Comparison of ENCODE assay signal across 20 cellular contexts in genomic region chr10:50461123-50461522, GRCh38.
"Had no signal": no experiment of that assay in that cellular context is flagged by ENCODE, and none has a peak within 500 bp of the region (broad histone marks: within the 10 kb centered on the region; RNA-seq: fewer than 3 reads in every experiment).

No MANE protein-coding gene starts in this region.

- H3K4me3 ChIP-seq: SJSA1, SK-N-MC had no signal

- DNase-seq: KBM-7, MM.1S, NCI-H1092 treated with DMSO at 0.1 percent for 48 hours, NCI-H1436, NCI-H187, NCI-H2029, NCI-H2081 treated with DMSO at 0.1 percent for 48 hours, NCI-H2171, NCI-H226, NCI-H446, NCI-H510A, NCI-H524 treated with DMSO at 0.1 percent for 48 hours, NCI-H69, NCI-H774, Right ventricle myocardium superior, RPMI8226, SIG-M5 had no signal

- H3K36me3 ChIP-seq: SJSA1 had no signal

- H3K27ac ChIP-seq: SJSA1, SK-N-MC had no signal

- FAIRE-seq: RCC 7860 had no signal

- H3K4me1 ChIP-seq: SJSA1 had no signal

- H3K27me3 ChIP-seq: SJSA1 had no signal

- H3K9me3 ChIP-seq: SJSA1 had no signal
